8 cellular contexts compared by ENCODE assay signal in genomic region chr3:187112934-187113793, GRCh38. TPM values are rescaled to one million over a fixed set of nuclear protein-coding genes. Genes with fewer than 3 reads are reported as not detected.
DNase-seq lines count a peak whose midpoint lies in the region; ATAC-seq and TF ChIP-seq lines count a peak whose summit lies in the region.

No MANE protein-coding gene starts in this region.

- no peak overlapping the region for H3K27ac Mint-ChIP-seq in nephron progenitor cell

- intact Hi-C loops in right cardiac atrium (cut with DNase I) (loop anchor here in 2 of 4 donors (5.0 to 10.0 kb wide), 2 partner anchors 49 to 52 kb away; no protein-coding TSS in a partner anchor), colonic mucosa (cut with DNase I) (no loop called here)

- H3K4me3 ChIP-seq in cardiac muscle cell: no peak overlapping the region
- H3K4me3 ChIP-seq in right cardiac atrium (ENCODE audit: low read length): no peak overlapping the region
- H3K4me3 ChIP-seq in colonic mucosa: no peak overlapping the region

- H3K4me1 Mint-ChIP-seq in nephron progenitor cell: no peaks in the 10 kb centered on the region

- no peaks in the 10 kb centered on the region for H3K9me3 Mint-ChIP-seq in nephron progenitor cell

- H3K4me3 Mint-ChIP-seq in nephron progenitor cell: no peak overlapping the region

- ATAC-seq in right cardiac atrium (no peak), GM19397 (IDR thresholded peaks at IDR 0.05; ENCODE audit: unreplicated experiment) (no peak), GM19463 (IDR thresholded peaks at IDR 0.05; ENCODE audit: unreplicated experiment) (no peak)

- H3K27me3 ChIP-seq in cardiac muscle cell (no peaks in the 10 kb centered on the region), right cardiac atrium (ENCODE audit: control insufficient read depth, insufficient read depth) (no peaks in the 10 kb centered on the region), colonic mucosa (no peaks in the 10 kb centered on the region)

- DNase-seq in cardiac muscle cell (ENCODE audit: low read depth in 1 of 2, low spot score in 1 of 2) (peak in 1 of 2 donors; percentile 58), right cardiac atrium (no peak), NCI-H2227 (lab: John Stamatoyannopoulos, UW; ENCODE audit: unreplicated experiment) (peak; percentile 6), colonic mucosa (no peak), nephron progenitor cell (no peak), anterior cingulate cortex (lab: John Stamatoyannopoulos, UW) (no peak)

- no peaks in the 10 kb centered on the region for H3K27me3 Mint-ChIP-seq in nephron progenitor cell (ENCODE audit: low read depth, poor library complexity)

- TF ChIP-seq CTCF in cardiac muscle cell (IDR thresholded peaks at IDR 0.05; ENCODE audit: low read depth, low read length): peak; percentile 50
- TF ChIP-seq CTCF in colonic mucosa (IDR thresholded peaks at IDR 0.05): peak; percentile 54
- TF ChIP-seq CTCF in nephron progenitor cell (IDR thresholded peaks at IDR 0.05): peak; percentile 48

- H3K36me3 ChIP-seq in cardiac muscle cell (no peaks in the 10 kb centered on the region), colonic mucosa (no peaks in the 10 kb centered on the region)

- no peaks in the 10 kb centered on the region for H3K4me1 ChIP-seq in cardiac muscle cell (ENCODE audit: low read depth)
- H3K4me1 ChIP-seq in right cardiac atrium (ENCODE audit: control insufficient read depth, insufficient read depth, low read length): no peaks in the 10 kb centered on the region
- no peaks in the 10 kb centered on the region for H3K4me1 ChIP-seq in colonic mucosa

- H3K27ac ChIP-seq in cardiac muscle cell (no peak overlapping the region), right cardiac atrium (ENCODE audit: low read length) (no peak overlapping the region), colonic mucosa (no peak overlapping the region)

- H3K36me3 Mint-ChIP-seq in nephron progenitor cell (ENCODE audit: low read depth): peaks cover 4% of the 10 kb centered on the region

- 36% methylated on average over 2 of the region's 2 CpGs for WGBS in right cardiac atrium

- H3K9ac ChIP-seq in colonic mucosa (ENCODE audit: low read depth in 2 of 2, low read length in 2 of 2): no peak overlapping the region

- H3K9me3 ChIP-seq in cardiac muscle cell (ENCODE audit: low read depth): no peaks in the 10 kb centered on the region
- H3K9me3 ChIP-seq in right cardiac atrium (ENCODE audit: control insufficient read depth, low read length): no peaks in the 10 kb centered on the region
- no peaks in the 10 kb centered on the region for H3K9me3 ChIP-seq in colonic mucosa

RNA-seq across cellular contexts. Expression of gene RPL39L, which starts 26.1 kb away (rescaled TPM):
- total RNA-seq in cardiac muscle cell (29.7 and 56.2 TPM in 2 replicates), right cardiac atrium (1 to 10 TPM; 7.0 to 8.8 (median 8.5) TPM), colonic mucosa (10 to 100 TPM in 1 of 2 donors, 1 to 10 TPM in 1; 2.6 to 11.6 TPM)
- polyA plus RNA-seq in cardiac muscle cell (24.8 and 59.8 TPM in 2 replicates), right cardiac atrium (8.1 TPM)
